In the genomic region with DNA sequence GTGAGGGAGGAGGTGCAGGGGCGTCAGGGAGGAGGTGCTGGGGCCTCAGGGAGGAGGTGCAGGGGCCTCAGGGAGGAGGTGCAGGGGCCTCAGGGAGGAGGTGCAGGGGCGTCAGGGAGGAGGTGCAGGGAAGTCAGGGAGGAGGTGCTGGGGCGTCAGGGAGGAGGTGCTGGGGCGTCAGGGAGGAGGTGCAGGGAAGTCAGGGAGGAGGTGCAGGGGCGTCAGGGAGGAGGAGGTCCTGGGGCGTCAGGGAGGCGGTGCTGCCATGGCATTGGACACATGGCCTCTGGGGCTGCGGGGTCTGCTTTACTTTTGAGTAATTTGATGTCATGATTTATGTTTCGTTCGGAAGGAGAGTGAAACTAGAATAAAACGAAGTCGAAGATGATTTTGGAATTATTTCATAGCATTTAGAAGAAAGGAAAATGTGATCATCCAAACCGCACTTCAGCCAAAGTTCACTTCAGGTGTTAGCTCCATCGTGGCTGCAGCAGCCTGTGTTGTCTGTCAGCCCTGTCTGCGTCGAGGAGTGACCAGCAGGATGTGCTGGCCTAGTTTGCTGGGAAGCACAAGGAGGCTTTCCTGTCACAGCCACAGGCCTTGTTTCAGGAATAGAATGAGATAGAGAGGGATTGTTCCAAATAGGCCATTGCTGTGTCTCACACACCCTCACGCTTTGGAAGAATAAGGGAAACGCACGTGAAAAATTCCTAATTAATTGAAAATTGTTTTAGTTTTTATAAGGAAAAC, we compare ENCODE assay signal across 28 cellular contexts. TPM values are rescaled to one million over a fixed set of nuclear protein-coding genes. Genes with fewer than 3 reads are reported as not detected.
DNase-seq lines count a peak whose midpoint lies in the region; ATAC-seq, FAIRE-seq and TF ChIP-seq lines count a peak whose summit lies in the region.
"Had no signal": no experiment of that assay in that cellular context is flagged by ENCODE, and none has a peak within 500 bp of the region (broad histone marks: within the 10 kb centered on the region; RNA-seq: fewer than 3 reads in every experiment).

No MANE protein-coding gene starts in this region.

- H3K4me1 Mint-ChIP-seq in GM23338 (peaks cover 21% of the 10 kb centered on the region), immature natural killer cell (peaks cover 6 to 11% of the 10 kb centered on the region in 2 donors), natural killer cell (peaks cover 0 to 20% of the 10 kb centered on the region in 2 donors)

- H4K20me1 ChIP-seq in GM23338 (replicated peaks; ENCODE audit: insufficient read depth), result no peaks in the 10 kb centered on the region; the same call in 1 of the 2 replicates

- peak overlapping the region; percentile 99 for H3K14ac ChIP-seq in neuronal stem cell (ENCODE audit: low read length)

- H3K18ac ChIP-seq in neuronal stem cell (ENCODE audit: low read length), result peak overlapping the region; percentile 83

- no peaks in the 10 kb centered on the region; the same call in 1 of the 2 replicates for H3K79me2 ChIP-seq in GM23338 (replicated peaks; ENCODE audit: insufficient read depth)

- H2AFZ ChIP-seq in GM23338 (no peak overlapping the region), neuronal stem cell (ENCODE audit: low read length) (no peak overlapping the region)

- H3K36me3 ChIP-seq in GM23338 (ENCODE audit: insufficient read depth), result no peaks in the 10 kb centered on the region
- no peaks in the 10 kb centered on the region for H3K36me3 ChIP-seq in bronchial epithelial cell (ENCODE audit: control insufficient read depth, insufficient read depth, low read length)
- peaks cover 2 to 36% of the 10 kb centered on the region in 2 donors for H3K36me3 ChIP-seq in neuronal stem cell (replicated peaks in 1 of 2; ENCODE audit: control insufficient read depth in 2 of 2, insufficient read depth in 2 of 2, low read length in 2 of 2)
- no peaks in the 10 kb centered on the region for H3K36me3 ChIP-seq in ovary
- H3K36me3 ChIP-seq: SJCRH30, transverse colon had no signal

- intact Hi-C loops in natural killer cell (cut with micrococcal nuclease), result no loop called here
- intact Hi-C loops in ovary (cut with DNase I), result no loop called here

- H3K4ac ChIP-seq in neuronal stem cell (ENCODE audit: low read length), result no peak overlapping the region

- H3K79me1 ChIP-seq in neuronal stem cell (ENCODE audit: low read depth, low read length), result peaks cover 21% of the 10 kb centered on the region

- TF ChIP-seq EP300 in ovary (IDR thresholded peaks at IDR 0.05), result no peak

- H3K36me3 Mint-ChIP-seq in GM23338 (ENCODE audit: low read depth), result peaks cover 3% of the 10 kb centered on the region; the same call in 1 of the 3 replicates
- H3K36me3 Mint-ChIP-seq in immature natural killer cell, result peaks cover 0 to 3% (median 0%) of the 10 kb centered on the region in 3 donors
- H3K36me3 Mint-ChIP-seq in natural killer cell, result no peaks in the 10 kb centered on the region

- no peak overlapping the region for H3K27ac Mint-ChIP-seq in GM23338
- peak overlapping the region in 4 of 6 donors; percentile 11 to 51 (median 32) for H3K27ac Mint-ChIP-seq in immature natural killer cell
- H3K27ac Mint-ChIP-seq in natural killer cell, result peak overlapping the region in 1 of 2 donors; percentile 59
- H3K27ac Mint-ChIP-seq: activated naive CD8-positive, alpha-beta T cell; activated T-helper 2 cell treated with anti-CD3 and anti-CD28 coated beads, Interferon-gamma antibody, Interleukin-2, Interleukin-4, amounts not matched to agents 10 μg/mL and 5 μg/mL and 100 μg/mL, durations not matched to agents 14 hours and 24 hours and 36 hours; IgD-negative memory B cell had no signal

- no peak overlapping the region for H2AK5ac ChIP-seq in neuronal stem cell (ENCODE audit: low read depth, low read length)

- H3K27ac ChIP-seq in GM23338 (ENCODE audit: low read depth) (no peak overlapping the region), neuronal stem cell (replicated peaks; ENCODE audit: low read length) (no peak overlapping the region), ovary (no peak overlapping the region)
- H3K27ac ChIP-seq: ascending aorta, gastroesophageal sphincter, Peyer's patch, SJCRH30, transverse colon, VCaP had no signal

- no peak for ATAC-seq in GM23338
- no peak for ATAC-seq in natural killer cell
- ATAC-seq: effector memory CD8-positive, alpha-beta T cell; gastroesophageal sphincter had no signal

- TF ChIP-seq CTCF in GM23338 (conservative IDR thresholded peaks at IDR 0.05; ENCODE audit: low read depth in 2 of 2) (no peak), bronchial epithelial cell (IDR thresholded peaks at IDR 0.05; ENCODE audit: insufficient read depth, low read length, severe bottlenecking) (no peak), D721Med (IDR thresholded peaks at IDR 0.05; ENCODE audit: insufficient read depth, missing control alignments) (no peak), natural killer cell (IDR thresholded peaks at IDR 0.05) (no peak), ovary (IDR thresholded peaks at IDR 0.05) (no peak)

- no peak overlapping the region for H2BK12ac ChIP-seq in neuronal stem cell (ENCODE audit: low read length)

- H3K27me3 ChIP-seq in GM23338 (ENCODE audit: insufficient read depth) (no peaks in the 10 kb centered on the region), bronchial epithelial cell (ENCODE audit: control insufficient read depth, insufficient read depth, low read length) (no peaks in the 10 kb centered on the region), neuronal stem cell (ENCODE audit: control insufficient read depth in 3 of 3, insufficient read depth in 3 of 3, low read depth in 1 of 3, low read length in 3 of 3) (no peaks in the 10 kb centered on the region), ovary (no peaks in the 10 kb centered on the region)
- H3K27me3 ChIP-seq: ascending aorta, gastroesophageal sphincter, MG63, Peyer's patch, SJCRH30, transverse colon had no signal

- H3K4me3 ChIP-seq in GM23338 (no peak overlapping the region), bronchial epithelial cell (ENCODE audit: low read depth, low read length) (no peak overlapping the region), neuronal stem cell (ENCODE audit: low read length in 2 of 2) (no peak overlapping the region), ovary (no peak overlapping the region)
- H3K4me3 ChIP-seq: ascending aorta, gastroesophageal sphincter, MG63, Peyer's patch, SJCRH30, smooth muscle cell, transverse colon had no signal

- no peak overlapping the region for H4K91ac ChIP-seq in neuronal stem cell (ENCODE audit: low read depth, low read length, poor library complexity)

- H3K9me3 ChIP-seq in neuronal stem cell (replicated peaks in 1 of 2; ENCODE audit: control insufficient read depth in 2 of 2, insufficient read depth in 1 of 2, low read depth in 1 of 2, low read length in 2 of 2) (no peaks in the 10 kb centered on the region), ovary (no peaks in the 10 kb centered on the region)
- H3K9me3 ChIP-seq: ascending aorta, gastroesophageal sphincter, MG63, Peyer's patch, SJCRH30, transverse colon had no signal

- 100% methylated on average over 4 of the region's 19 CpGs; no CpG with 5 or more reads in 1 of the 2 donors for WGBS in neuronal stem cell (ENCODE audit: extremely low coverage in 2 of 2, insufficient read length in 2 of 2, insufficient replicate concordance in 1 of 2), 2 donors
- WGBS in ovary, 3 donors, result 70 to 79% (median 72%) methylated on average over 18 to 19 of the region's 19 CpGs

- H3K27me3 Mint-ChIP-seq in GM23338 (ENCODE audit: insufficient read depth, low read depth, poor library complexity) (peaks cover 25% of the 10 kb centered on the region), immature natural killer cell (ENCODE audit: low read depth in 3 of 3) (peaks cover 0 to 4% (median 3%) of the 10 kb centered on the region in 3 donors), natural killer cell (ENCODE audit: low read depth in 2 of 2) (no peaks in the 10 kb centered on the region)
- H3K27me3 Mint-ChIP-seq: activated naive CD8-positive, alpha-beta T cell; effector memory CD8-positive, alpha-beta T cell; IgD-negative memory B cell had no signal

- H3K9me3 Mint-ChIP-seq in GM23338 (no peaks in the 10 kb centered on the region), immature natural killer cell (no peaks in the 10 kb centered on the region), natural killer cell (no peaks in the 10 kb centered on the region)
- H3K9me3 Mint-ChIP-seq: activated T-helper 2 cell treated with anti-CD3 and anti-CD28 coated beads, Interferon-gamma antibody, Interleukin-2, Interleukin-4, amounts not matched to agents 10 μg/mL and 5 μg/mL and 100 μg/mL, durations not matched to agents 14 hours and 24 hours and 36 hours; effector memory CD8-positive, alpha-beta T cell; IgD-negative memory B cell had no signal

- peak; percentile 52 for FAIRE-seq in bronchial epithelial cell (lab: Jason Lieb, UNC)
- no peak for FAIRE-seq in D721Med (lab: Jason Lieb, UNC)
- FAIRE-seq: A204.1 had no signal

- H2BK5ac ChIP-seq in neuronal stem cell (ENCODE audit: low read length), result no peak overlapping the region

- H3K4me2 ChIP-seq in GM23338, result no peak overlapping the region
- H3K4me2 ChIP-seq in neuronal stem cell (ENCODE audit: insufficient read depth, low read length, poor library complexity, severe bottlenecking), result no peak overlapping the region
- H3K4me2 ChIP-seq: smooth muscle cell had no signal

- H2BK120ac ChIP-seq in neuronal stem cell (ENCODE audit: low read depth, low read length), result no peak overlapping the region

- H4K8ac ChIP-seq in neuronal stem cell (ENCODE audit: low read depth, low read length), result peak overlapping the region; percentile 98

- H3F3A ChIP-seq in GM23338 (replicated peaks; ENCODE audit: low read depth), result no peaks in the 10 kb centered on the region

- H3K9ac ChIP-seq in neuronal stem cell (ENCODE audit: low read depth, low read length, poor library complexity), result peak overlapping the region; percentile 60

- H2BK15ac ChIP-seq in neuronal stem cell (ENCODE audit: low read length), result no peak overlapping the region

- H3K4me3 Mint-ChIP-seq in GM23338 (no peak overlapping the region), immature natural killer cell (no peak overlapping the region), natural killer cell (no peak overlapping the region)
- H3K4me3 Mint-ChIP-seq: activated naive CD8-positive, alpha-beta T cell; effector memory CD8-positive, alpha-beta T cell; IgD-negative memory B cell had no signal

- no peaks in the 10 kb centered on the region for H3K9me2 ChIP-seq in GM23338 (ENCODE audit: insufficient read depth)

- DNase-seq in GM23338 (ENCODE audit: low spot score) (peak; percentile 55), bronchial epithelial cell (ENCODE audit: low read depth) (no peak), immature natural killer cell (peak; percentile 6 to 45 (median 13)), neuronal stem cell (ENCODE audit: low spot score) (no peak), D721Med (ENCODE audit: insufficient read length, low spot score) (no peak), natural killer cell (no peak), ovary (no peak)
- DNase-seq in stimulated activated CD4-positive, alpha-beta T cell treated with anti-CD3 and anti-CD28 coated beads, Interleukin-2, amount 100 ng/mL, for 48 hours, result no peak
- DNase-seq: activated CD4-positive, alpha-beta T cell treated with anti-CD3 and anti-CD28 coated beads, Interleukin-2, amount 50 U/mL, for 1 hour; effector memory CD8-positive, alpha-beta T cell; EL; GOT3; mammary epithelial cell; MG63; NCI-H1436; NCI-H524; Peyer's patch; SJCRH30; stimulated activated naive CD4-positive, alpha-beta T cell; transverse colon had no signal

- peak overlapping the region; percentile 65 for H3K23ac ChIP-seq in neuronal stem cell (ENCODE audit: low read depth, low read length, poor library complexity)

- no peak for TF ChIP-seq POLR2A in ovary (IDR thresholded peaks at IDR 0.05)

- peaks cover 10% of the 10 kb centered on the region for H3K4me1 ChIP-seq in GM23338 (ENCODE audit: insufficient read depth)
- peaks cover 12 to 25% of the 10 kb centered on the region in 2 donors for H3K4me1 ChIP-seq in neuronal stem cell (ENCODE audit: control insufficient read depth in 2 of 2, insufficient read depth in 1 of 2, low read depth in 1 of 2, low read length in 2 of 2)
- H3K4me1 ChIP-seq in ovary (ENCODE audit: insufficient read depth), result no peaks in the 10 kb centered on the region
- H3K4me1 ChIP-seq: ascending aorta, Peyer's patch, transverse colon had no signal

RNA-seq across cellular contexts. Expression of gene RAB11FIP3, which starts 42.8 kb away (rescaled TPM):
- total RNA-seq in GM23338 (2014; rRNA removed; shearing (Covaris generic)), result 27.9 and 29.2 TPM in 2 replicates
- polyA plus RNA-seq in GM23338 (2016; fragmentation: Nextera tagmentation; extraction: Ambion mirVana), result 3.2 and 4.4 TPM in 2 replicates
- 9.6 and 10.5 TPM in 2 replicates for total RNA-seq in bronchial epithelial cell
- polyA plus RNA-seq in immature natural killer cell, result 1 to 10 TPM in 2 of 3 donors, under 1 TPM in 1; 0.04 to 3.7 (median 1.8) TPM
- 24.4 TPM for polyA plus RNA-seq in neuronal stem cell (2013, experiment 1 of 2)
- 24.0 TPM for polyA plus RNA-seq in neuronal stem cell (2013, experiment 2 of 2)
- 10 to 100 TPM; 51.0 to 61.2 (median 55.3) TPM for total RNA-seq in natural killer cell
- total RNA-seq in ovary, result 10 to 100 TPM; 35.9 to 58.1 (median 38.1) TPM
- polyA plus RNA-seq in ovary, result 10 to 100 TPM; 18.0 to 40.1 TPM

RNA-seq across cellular contexts. Expression of gene CAPN15, which starts 59.3 kb away (rescaled TPM):
- total RNA-seq in GM23338 (2014; rRNA removed; shearing (Covaris generic)), result 142 and 164 TPM in 2 replicates
- polyA plus RNA-seq in GM23338 (2016; fragmentation: Nextera tagmentation; extraction: Ambion mirVana) (27.3 and 30.7 TPM in 2 replicates), immature natural killer cell (10 to 100 TPM in 2 of 3 donors, 1 to 10 TPM in 1; 9.2 to 30.7 (median 10.1) TPM), ovary (10 to 100 TPM in 1 of 2 donors, 1 to 10 TPM in 1; 1.6 to 19.4 TPM)
- total RNA-seq in bronchial epithelial cell (27.1 and 31.9 TPM in 2 replicates), natural killer cell (100 to 1,000 TPM; 151 to 275 (median 186) TPM), ovary (10 to 100 TPM; 16.9 to 38.9 (median 30.5) TPM)
- 19.7 TPM for polyA plus RNA-seq in neuronal stem cell (2013, experiment 1 of 2)
- polyA plus RNA-seq in neuronal stem cell (2013, experiment 2 of 2), result 19.6 TPM

Comparison
In these comparisons a context has a peak if more than half of its experiments do, and no peak if none do; other contexts are left out.
1. DNase-seq: peak in GM23338 (single experiment) and immature natural killer cell (3 of 3); none in bronchial epithelial cell (single experiment), neuronal stem cell (single experiment), D721Med (single experiment), natural killer cell (single experiment), stimulated activated CD4-positive, alpha-beta T cell treated with anti-CD3 and anti-CD28 coated beads, Interleukin-2, amount 100 ng/mL, for 48 hours (0 of 2) and ovary (0 of 5).